Comparison of ENCODE assay signal across 18 cellular contexts in genomic region chr9:87340391-87340790, GRCh38.
DNase-seq lines count a peak whose midpoint lies in the region; ATAC-seq, FAIRE-seq and TF ChIP-seq lines count a peak whose summit lies in the region.
"Had no signal": no experiment of that assay in that cellular context is flagged by ENCODE, and none has a peak within 500 bp of the region (broad histone marks: within the 10 kb centered on the region; RNA-seq: fewer than 3 reads in every experiment).

No MANE protein-coding gene starts in this region.

- TF ChIP-seq CTCF in A549 (IDR thresholded peaks at IDR 0.05) (no peak), A673 (conservative IDR thresholded peaks at IDR 0.05; ENCODE audit: low read depth, low read length) (no peak), esophagus muscularis mucosa (IDR thresholded peaks at IDR 0.05) (no peak), neural crest cell (conservative IDR thresholded peaks at IDR 0.05) (no peak), spleen (IDR thresholded peaks at IDR 0.05 in 8 of 11, conservative IDR thresholded peaks at IDR 0.05 in 3 of 11) (no peak), heart right ventricle (IDR thresholded peaks at IDR 0.05) (no peak), breast epithelium (IDR thresholded peaks at IDR 0.05) (no peak)

- POLR2A ChIA-PET in A549 (lab: Yijun Ruan, JAX) (no interaction called here), A673 (lab: Charles Lee; ENCODE audit: low non-redundant PET) (no interaction called here)

- H3K4me3 ChIP-seq in A549 (no peak overlapping the region), A673 (ENCODE audit: low read depth, low read length, poor library complexity, severe bottlenecking) (no peak overlapping the region), esophagus muscularis mucosa (no peak overlapping the region), spleen (no peak overlapping the region), heart right ventricle (no peak overlapping the region), breast epithelium (no peak overlapping the region)
- H3K4me3 ChIP-seq: BLaER1, GM23338 had no signal

- H3K4me3 Mint-ChIP-seq in neural crest cell = peak overlapping the region; percentile 1
- H3K4me3 Mint-ChIP-seq: CD14-positive monocyte; CD4-positive, alpha-beta memory T cell; GM23338 had no signal

- no peak for ATAC-seq in A549
- ATAC-seq in heart right ventricle = no peak
- ATAC-seq: GM23338 had no signal

- no peak for TF ChIP-seq RAD21 in A549 (conservative IDR thresholded peaks at IDR 0.05 in 1 of 2, IDR thresholded peaks at IDR 0.05 in 1 of 2)

- H3K27ac Mint-ChIP-seq in neural crest cell (ENCODE audit: unreplicated experiment) = no peak overlapping the region
- H3K27ac Mint-ChIP-seq: CD4-positive, alpha-beta memory T cell; GM23338 had no signal

- TF ChIP-seq EP300 in A549 (IDR thresholded peaks at IDR 0.05) (no peak), esophagus muscularis mucosa (IDR thresholded peaks at IDR 0.05) (no peak)

- peaks cover 25% of the 10 kb centered on the region for H3K27me3 Mint-ChIP-seq in neural crest cell (ENCODE audit: low read depth)

- H3K27me3 ChIP-seq in A673 (replicated peaks; ENCODE audit: insufficient read depth, low read depth, low read length, poor library complexity) (no peaks in the 10 kb centered on the region), esophagus muscularis mucosa (no peaks in the 10 kb centered on the region), spleen (replicated peaks in 1 of 7) (peaks cover 0 to 32% (median 0%) of the 10 kb centered on the region in 7 donors), heart right ventricle (peaks cover 0 to 30% (median 20%) of the 10 kb centered on the region in 7 donors), breast epithelium (no peaks in the 10 kb centered on the region)
- H3K27me3 ChIP-seq: BLaER1 had no signal

- H3K9me3 ChIP-seq in A549 = peaks cover 6% of the 10 kb centered on the region; the same call in 1 of the 3 replicates
- no peaks in the 10 kb centered on the region for H3K9me3 ChIP-seq in A673 (ENCODE audit: low read depth, low read length, poor library complexity, severe bottlenecking)
- no peaks in the 10 kb centered on the region for H3K9me3 ChIP-seq in esophagus muscularis mucosa
- no peaks in the 10 kb centered on the region for H3K9me3 ChIP-seq in spleen
- no peaks in the 10 kb centered on the region for H3K9me3 ChIP-seq in heart right ventricle
- no peaks in the 10 kb centered on the region for H3K9me3 ChIP-seq in breast epithelium
- H3K9me3 ChIP-seq: BLaER1 had no signal

- H3K36me3 Mint-ChIP-seq in neural crest cell (ENCODE audit: low read depth) = no peaks in the 10 kb centered on the region
- H3K36me3 Mint-ChIP-seq: CD4-positive, alpha-beta memory T cell had no signal

- H3K4me1 Mint-ChIP-seq in neural crest cell = peaks cover 18% of the 10 kb centered on the region

- TF ChIP-seq POLR2A in A549 (IDR thresholded peaks at IDR 0.05; ENCODE audit: low read length) (no peak), esophagus muscularis mucosa (IDR thresholded peaks at IDR 0.05; ENCODE audit: low read depth) (no peak), spleen (IDR thresholded peaks at IDR 0.05) (no peak), breast epithelium (IDR thresholded peaks at IDR 0.05) (no peak)

- H3K36me3 ChIP-seq in A673 (ENCODE audit: insufficient read depth, low read length, poor library complexity, severe bottlenecking) (no peaks in the 10 kb centered on the region), esophagus muscularis mucosa (no peaks in the 10 kb centered on the region), spleen (no peaks in the 10 kb centered on the region), heart right ventricle (no peaks in the 10 kb centered on the region), breast epithelium (no peaks in the 10 kb centered on the region)
- H3K36me3 ChIP-seq: BLaER1 had no signal

- H3K4me2 ChIP-seq in A549 = no peak overlapping the region
- H3K4me2 ChIP-seq: BLaER1, GM23338 had no signal

- intact Hi-C loops in A673 (cut with micrococcal nuclease; ENCODE audit: unreplicated experiment) = loop anchor here (10.0 kb wide), 1 partner anchor 854 kb away; no protein-coding TSS in a partner anchor
- intact Hi-C loops in esophagus muscularis mucosa (cut with DNase I) = no loop called here
- intact Hi-C loops in spleen (cut with DNase I; ENCODE audit: low total_unique reads) = no loop called here
- intact Hi-C loops in heart right ventricle (cut with DNase I) = loop anchor here in 2 of 10 donors (5.0 to 10.0 kb wide), 2 partner anchors 322 to 484 kb away; no protein-coding TSS in a partner anchor
- intact Hi-C loops in breast epithelium (cut with DNase I; ENCODE audit: low total_unique reads) = no loop called here

- no peaks in the 10 kb centered on the region for H3K9me3 Mint-ChIP-seq in neural crest cell
- H3K9me3 Mint-ChIP-seq: GM23338 had no signal

- 94% methylated on average over 4 of the region's 4 CpGs for WGBS in A549 (ENCODE audit: missing lambda C conversion rate)
- WGBS in esophagus muscularis mucosa = 88% methylated on average over 4 of the region's 4 CpGs
- WGBS in spleen, 5 donors = 75 to 94% (median 81%) methylated on average over 4 of the region's 4 CpGs
- 88 to 93% methylated on average over 4 of the region's 4 CpGs for WGBS in heart right ventricle, 2 donors

- BruUV-seq in A673 (replicated peaks; lab: Mats Ljungman, UMichigan) = no TSS peak

- H3K4me1 ChIP-seq in A549 = peaks cover 25% of the 10 kb centered on the region
- peaks cover 60% of the 10 kb centered on the region for H3K4me1 ChIP-seq in A673 (ENCODE audit: insufficient read depth, low read length, poor library complexity, severe bottlenecking)
- peaks cover 14 to 34% (median 22%) of the 10 kb centered on the region in 4 donors for H3K4me1 ChIP-seq in esophagus muscularis mucosa
- peaks cover 0 to 14% (median 9%) of the 10 kb centered on the region in 6 donors for H3K4me1 ChIP-seq in spleen
- H3K4me1 ChIP-seq in heart right ventricle = peaks cover 0 to 15% (median 8%) of the 10 kb centered on the region in 9 donors
- H3K4me1 ChIP-seq in breast epithelium = no peaks in the 10 kb centered on the region
- H3K4me1 ChIP-seq: BLaER1 had no signal

- H3K27ac ChIP-seq in A549 (peak overlapping the region; percentile 3 to 66; a peak in 2 of 6 replicates), A673 (ENCODE audit: low read depth, low read length, poor library complexity, severe bottlenecking) (peak overlapping the region; percentile 8), esophagus muscularis mucosa (replicated peaks in 1 of 4) (no peak overlapping the region), spleen (no peak overlapping the region), heart right ventricle (no peak overlapping the region), breast epithelium (no peak overlapping the region)
- H3K27ac ChIP-seq: BLaER1, HL-60 had no signal

- CTCF ChIA-PET in A549 (lab: Yijun Ruan, JAX) (interaction anchor here (0.6 to 7.3 kb wide), 5 partner anchors 32 to 859 kb away, joined by 3 to 51 read pairs (median 3); no protein-coding TSS in a partner anchor), A673 (lab: Charles Lee) (interaction anchor here (1.0 kb wide), 1 partner anchor 185 kb away, joined by 3 read pairs; no protein-coding TSS in a partner anchor)

- no peak for DNase-seq in A549 (ENCODE audit: low read depth in 1 of 2, low spot score in 1 of 2)
- DNase-seq in A673 (ENCODE audit: low spot score) = no peak
- peak; percentile 83 for DNase-seq in esophagus muscularis mucosa (ENCODE audit: extremely low spot score)
- DNase-seq in neural crest cell (ENCODE audit: low read depth, low spot score) = no peak
- no peak for DNase-seq in spleen
- DNase-seq in heart right ventricle = no peak
- no peak for DNase-seq in breast epithelium (ENCODE audit: low spot score in 2 of 2)
- DNase-seq: CD4-positive, alpha-beta memory T cell; DMS153; DMS79; GF-D8; HCEC 1CT had no signal

- FAIRE-seq in A549 (lab: Jason Lieb, UNC) = no peak
- FAIRE-seq: A204.1, H54 had no signal

TF ChIP-seq in A549, 52 proteins besides CTCF, POLR2A, EP300 and RAD21 (continues in another document):
- no peak for TF ChIP-seq CBX8 (IDR thresholded peaks at IDR 0.05)
- TF ChIP-seq ELK1 (IDR thresholded peaks at IDR 0.05; ENCODE audit: low read depth, low read length) = no peak
- no peak for TF ChIP-seq MYC (IDR thresholded peaks at IDR 0.05; ENCODE audit: borderline replicate concordance, low read length)
- no peak for TF ChIP-seq RARB (CRISPR knock-in tag; IDR thresholded peaks at IDR 0.05)
- TF ChIP-seq MAZ (IDR thresholded peaks at IDR 0.05; ENCODE audit: borderline replicate concordance, low read depth, low read length) = no peak
- TF ChIP-seq ZC3H11A (IDR thresholded peaks at IDR 0.05) = no peak
- TF ChIP-seq GATA3 (IDR thresholded peaks at IDR 0.05; ENCODE audit: borderline replicate concordance) = no peak
- no peak for TF ChIP-seq ZNF302 (CRISPR knock-in tag; IDR thresholded peaks at IDR 0.05)
- no peak for TF ChIP-seq ATOH8 (CRISPR knock-in tag; IDR thresholded peaks at IDR 0.05; ENCODE audit: low read depth)
- TF ChIP-seq HES2 (IDR thresholded peaks at IDR 0.05) = no peak
- TF ChIP-seq ESRRA (IDR thresholded peaks at IDR 0.05; ENCODE audit: borderline replicate concordance, low read length) = no peak
- no peak for TF ChIP-seq HEYL (CRISPR knock-in tag; IDR thresholded peaks at IDR 0.05)
- TF ChIP-seq NR3C1 (IDR thresholded peaks at IDR 0.05) = no peak

Comparison
In these comparisons a context has a peak if more than half of its experiments do, and no peak if none do; other contexts are left out.
1. H3K27ac ChIP-seq: peak in A549 (2 of 2) and A673 (single experiment); none in esophagus muscularis mucosa (0 of 4), spleen (0 of 8), heart right ventricle (0 of 10) and breast epithelium (0 of 2).